8 cellular contexts compared by ENCODE assay signal in the genomic region with DNA sequence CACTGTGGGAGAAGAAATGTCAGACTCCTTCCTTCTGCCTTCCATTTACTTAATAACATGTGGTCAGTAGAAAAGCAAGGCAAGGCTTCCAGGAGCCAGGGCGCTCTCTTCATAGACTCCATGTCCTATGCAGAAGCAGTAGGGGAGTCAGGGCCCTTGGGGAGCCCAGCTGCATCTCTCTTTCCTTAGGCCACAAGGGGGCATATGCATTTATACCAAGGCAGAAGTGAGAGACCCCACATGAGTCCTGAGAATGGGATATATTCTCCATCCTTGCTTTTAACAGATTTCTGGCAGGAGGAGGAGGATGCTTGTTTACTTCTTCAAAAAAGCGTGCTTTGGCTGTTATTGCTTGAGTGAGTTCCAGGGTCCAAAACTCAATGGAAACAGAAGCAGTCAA.
DNase-seq lines count a peak whose midpoint lies in the region; ATAC-seq and TF ChIP-seq lines count a peak whose summit lies in the region.

No MANE protein-coding gene starts in this region.

- TF ChIP-seq CTCF in PC-3 (conservative IDR thresholded peaks at IDR 0.05; ENCODE audit: low read depth, low read length) (peak; percentile 52), chondrocyte (IDR thresholded peaks at IDR 0.05) (peak; percentile 67)

- CTCF ChIA-PET in PC-3 (lab: Charles Lee) = no interaction called here

- H3F3A ChIP-seq in PC-3 (ENCODE audit: low read length, unreplicated experiment) = no peaks in the 10 kb centered on the region

- H2BK120ac ChIP-seq in mesendoderm (ENCODE audit: low read depth, low read length) = no peak overlapping the region

- no peak overlapping the region for H3K27ac ChIP-seq in PC-3 (ENCODE audit: low read length)
- H3K27ac ChIP-seq in mesendoderm (ENCODE audit: low read depth, low read length) = no peak overlapping the region

- ATAC-seq in GM21423 (IDR thresholded peaks at IDR 0.05; ENCODE audit: unreplicated experiment) (peak; percentile 61), PC-3 (no peak)

- no peaks in the 10 kb centered on the region for H3K9me2 ChIP-seq in PC-3 (replicated peaks; ENCODE audit: low read length)

- H3K9me3 ChIP-seq in PC-3 (ENCODE audit: low read length) = no peaks in the 10 kb centered on the region

- DNase-seq in Daoy (ENCODE audit: low read depth) (peak; percentile 36), PC-3 (peak; percentile 12), chondrocyte (ENCODE audit: low spot score) (no peak), mesendoderm (peak; percentile 76), GDM1 (lab: John Stamatoyannopoulos, UW) (no peak), NOMO-1 (lab: John Stamatoyannopoulos, UW; ENCODE audit: unreplicated experiment in 2 of 2) (no peak), NCI-H446 treated with DMSO at 0.1 percent for 48 hours (lab: John Stamatoyannopoulos, UW) (no peak)

- H3K4me2 ChIP-seq in PC-3 (ENCODE audit: low read length) (no peak overlapping the region), mesendoderm (ENCODE audit: low read length) (no peak overlapping the region)

- H4K5ac ChIP-seq in mesendoderm (ENCODE audit: low read length) = no peak overlapping the region

- H3K36me3 ChIP-seq in PC-3 (ENCODE audit: low read depth, low read length) (no peaks in the 10 kb centered on the region), mesendoderm (ENCODE audit: control insufficient read depth, insufficient read depth, low read length) (no peaks in the 10 kb centered on the region)

- H3K27ac Mint-ChIP-seq in chondrocyte (ENCODE audit: unreplicated experiment) = no peak overlapping the region

- H3K9ac ChIP-seq in PC-3 (ENCODE audit: low read length) = no peak overlapping the region
- H3K9ac ChIP-seq in mesendoderm (ENCODE audit: low read length) = no peak overlapping the region

- H3K4me3 Mint-ChIP-seq in chondrocyte (ENCODE audit: unreplicated experiment) = no peak overlapping the region

- POLR2A ChIA-PET in PC-3 (lab: Charles Lee; ENCODE audit: unreplicated experiment) = no interaction called here

- H3K36me3 Mint-ChIP-seq in chondrocyte (ENCODE audit: low read depth) = no peaks in the 10 kb centered on the region

- no peak overlapping the region for H4K8ac ChIP-seq in mesendoderm (ENCODE audit: low read depth, low read length)

- H3K4me1 ChIP-seq in PC-3 (ENCODE audit: insufficient read depth, low read length) (no peaks in the 10 kb centered on the region), mesendoderm (ENCODE audit: control insufficient read depth, low read depth, low read length) (no peaks in the 10 kb centered on the region)

- no peak overlapping the region for H3K4me3 ChIP-seq in PC-3 (ENCODE audit: low read length)
- H3K4me3 ChIP-seq in mesendoderm (ENCODE audit: low read length) = no peak overlapping the region

- H2BK15ac ChIP-seq in mesendoderm (replicated peaks; ENCODE audit: low read depth) = no peak overlapping the region

- no peak overlapping the region for H3K18ac ChIP-seq in mesendoderm (ENCODE audit: low read length)

- H3K4me1 Mint-ChIP-seq in chondrocyte (ENCODE audit: low read depth) = no peaks in the 10 kb centered on the region

- peaks cover 4% of the 10 kb centered on the region for H3K27me3 Mint-ChIP-seq in chondrocyte (ENCODE audit: low read depth)

- no peak overlapping the region for H2AFZ ChIP-seq in PC-3 (ENCODE audit: low read length)

- H3K27me3 ChIP-seq in PC-3 (ENCODE audit: low read length) = no peaks in the 10 kb centered on the region
- H3K27me3 ChIP-seq in mesendoderm (ENCODE audit: insufficient read depth, low read length, poor library complexity) = no peaks in the 10 kb centered on the region

- no peaks in the 10 kb centered on the region for H3K9me3 Mint-ChIP-seq in chondrocyte (ENCODE audit: low read depth)

- no peaks in the 10 kb centered on the region for H3K79me1 ChIP-seq in mesendoderm (ENCODE audit: low read length)

- H3K4ac ChIP-seq in mesendoderm (ENCODE audit: low read depth, low read length) = no peak overlapping the region

- no peak overlapping the region for H2AK5ac ChIP-seq in mesendoderm (ENCODE audit: low read length)

- WGBS in mesendoderm (ENCODE audit: extremely low coverage, insufficient coverage, low lambda C conversion rate) = no CpG with 5 or more reads among the region's 2 CpGs

- no peak overlapping the region for H3K23ac ChIP-seq in mesendoderm (ENCODE audit: low read length)

- no peak overlapping the region for H2BK5ac ChIP-seq in mesendoderm (ENCODE audit: low read length)

- no peaks in the 10 kb centered on the region for H4K20me1 ChIP-seq in PC-3 (ENCODE audit: low read length)

- intact Hi-C loops in PC-3 (cut with micrococcal nuclease) = no loop called here

- H3K79me2 ChIP-seq in PC-3 (ENCODE audit: low read length) = no peaks in the 10 kb centered on the region
- H3K79me2 ChIP-seq in mesendoderm (ENCODE audit: control insufficient read depth, insufficient read depth, low read length) = no peaks in the 10 kb centered on the region

- no TSS peak for BruUV-seq in PC-3 (replicated peaks; lab: Mats Ljungman, UMichigan)

- no peak overlapping the region for H3K56ac ChIP-seq in mesendoderm (ENCODE audit: low read length)

Comparison
In these comparisons a context has a peak if more than half of its experiments do, and no peak if none do; other contexts are left out.
1. DNase-seq: peak in Daoy (single experiment), PC-3 (single experiment) and mesendoderm (single experiment); none in chondrocyte (single experiment), GDM1 (single experiment), NOMO-1 (0 of 2) and NCI-H446 treated with DMSO at 0.1 percent for 48 hours (single experiment).